In genomic region chr13:113226873-113227272, GRCh38 we compare ENCODE assay signal across 1 cellular context.
A peak's percentile ranks its signal among the peaks of the same experiment; 100 is the strongest.
TF ChIP-seq lines count a peak whose summit lies in the region.

No MANE protein-coding gene starts in this region.

TF ChIP-seq in HepG2, 621 proteins besides CTCF, POLR2A, EP300 and RAD21:
- TF ChIP-seq, protein P1, sequence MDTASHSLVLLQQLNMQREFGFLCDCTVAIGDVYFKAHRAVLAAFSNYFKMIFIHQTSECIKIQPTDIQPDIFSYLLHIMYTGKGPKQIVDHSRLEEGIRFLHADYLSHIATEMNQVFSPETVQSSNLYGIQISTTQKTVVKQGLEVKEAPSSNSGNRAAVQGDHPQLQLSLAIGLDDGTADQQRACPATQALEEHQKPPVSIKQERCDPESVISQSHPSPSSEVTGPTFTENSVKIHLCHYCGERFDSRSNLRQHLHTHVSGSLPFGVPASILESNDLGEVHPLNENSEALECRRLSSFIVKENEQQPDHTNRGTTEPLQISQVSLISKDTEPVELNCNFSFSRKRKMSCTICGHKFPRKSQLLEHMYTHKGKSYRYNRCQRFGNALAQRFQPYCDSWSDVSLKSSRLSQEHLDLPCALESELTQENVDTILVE (CRISPR knock-in tag; IDR thresholded peaks at IDR 0.05) = no peak
- peak; percentile 37 for TF ChIP-seq RBM22 (optimal IDR thresholded peaks at IDR 0.05; ENCODE audit: low read length)
